ENCODE assay signal across 19 cellular contexts in the genomic region with DNA sequence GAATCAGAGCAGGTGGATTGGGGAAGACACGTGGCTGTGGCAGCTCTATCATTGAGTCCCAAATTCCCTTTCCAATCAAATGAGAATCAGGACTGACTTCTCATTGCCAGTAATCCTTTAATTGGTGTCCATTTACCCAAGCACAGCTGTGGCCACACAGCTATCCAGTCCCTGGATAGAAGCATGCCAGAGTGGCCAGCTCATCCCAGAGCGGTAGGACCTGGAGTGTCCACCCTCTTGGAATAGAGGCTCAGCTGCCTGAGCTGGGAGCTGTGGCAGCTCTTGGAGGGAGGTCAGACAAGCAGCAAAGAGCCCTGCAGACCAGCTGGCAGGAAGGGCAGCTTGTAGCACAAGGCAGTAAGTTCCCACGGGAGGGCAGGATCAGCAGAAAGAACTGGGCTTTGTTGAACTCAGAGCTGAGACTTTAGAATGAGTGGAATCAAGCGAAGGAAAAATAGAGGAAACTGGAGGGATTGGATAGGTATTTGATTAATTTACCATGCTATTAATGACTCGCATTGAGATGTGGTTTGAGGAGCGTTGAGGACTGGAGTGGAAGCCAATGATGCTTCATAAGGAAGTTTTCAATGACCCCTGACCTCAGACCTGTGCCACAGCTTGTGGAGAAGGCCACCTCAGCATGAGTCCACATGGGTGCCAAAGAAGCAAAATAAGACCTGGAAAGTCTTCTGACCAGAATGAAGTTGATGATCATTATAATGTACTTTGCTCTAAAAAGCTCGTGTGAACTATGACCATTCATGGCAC. TPM values are rescaled to one million over a fixed set of nuclear protein-coding genes. Genes with fewer than 3 reads are reported as not detected.
DNase-seq lines count a peak whose midpoint lies in the region; ATAC-seq and TF ChIP-seq lines count a peak whose summit lies in the region.
"Had no signal": no experiment of that assay in that cellular context is flagged by ENCODE, and none has a peak within 500 bp of the region (broad histone marks: within the 10 kb centered on the region; RNA-seq: fewer than 3 reads in every experiment).

No MANE protein-coding gene starts in this region.

- intact Hi-C loops in left colon (cut with DNase I, micrococcal nuclease): no loop called here
- intact Hi-C loops in posterior vena cava (cut with DNase I): no loop called here

- TF ChIP-seq CTCF in 22Rv1 (IDR thresholded peaks at IDR 0.05) (no peak), chondrocyte (IDR thresholded peaks at IDR 0.05) (no peak)

- H3K4me3 Mint-ChIP-seq in chondrocyte (ENCODE audit: unreplicated experiment) (no peak overlapping the region), immature natural killer cell (no peak overlapping the region)

- DNase-seq in GM04504 (ENCODE audit: low read depth): peak; percentile 20
- DNase-seq in chondrocyte (ENCODE audit: low spot score): peak; percentile 34
- DNase-seq in left colon: no peak
- no peak for DNase-seq in NCI-H2029 treated with DMSO at 0.1 percent for 48 hours (lab: John Stamatoyannopoulos, UW)
- DNase-seq in posterior vena cava (ENCODE audit: low spot score): no peak
- DNase-seq in immature natural killer cell: no peak
- no peak for DNase-seq in inferior parietal cortex (ENCODE audit: extremely low spot score)
- DNase-seq: activated CD4-positive, alpha-beta T cell treated with anti-CD3 and anti-CD28 coated beads, Interleukin-2, amount 50 U/mL, for 4 hours; aorta; cortex of kidney; erythroblast; lower lobe of right lung; NCI-H1105; NCI-H345; OCI-M1; stimulated activated naive CD4-positive, alpha-beta T cell treated with Interleukin-2 at 50 U/mL for 16 hours had no signal

- peak overlapping the region; percentile 26; the same call in 1 of the 2 replicates for H3K27ac ChIP-seq in 22Rv1
- H3K27ac ChIP-seq: lower lobe of right lung had no signal

- no peak overlapping the region for H3K27ac Mint-ChIP-seq in chondrocyte (ENCODE audit: unreplicated experiment)
- H3K27ac Mint-ChIP-seq in immature natural killer cell: no peak overlapping the region
- H3K27ac Mint-ChIP-seq: activated T-helper 2 cell treated with anti-CD3 and anti-CD28 coated beads, Interferon-gamma antibody, Interleukin-2, Interleukin-4, amounts not matched to agents 10 μg/mL and 5 μg/mL and 100 μg/mL, durations not matched to agents 14 hours and 24 hours and 36 hours had no signal

- H3K4me1 Mint-ChIP-seq in chondrocyte (ENCODE audit: low read depth) (no peaks in the 10 kb centered on the region), immature natural killer cell (no peaks in the 10 kb centered on the region)

- ATAC-seq in left colon: peak; percentile 26

- H3K36me3 Mint-ChIP-seq in chondrocyte (ENCODE audit: low read depth) (peaks cover 12% of the 10 kb centered on the region), immature natural killer cell (peaks cover 0 to 5% (median 3%) of the 10 kb centered on the region in 3 donors)

- H3K27me3 Mint-ChIP-seq in chondrocyte (ENCODE audit: low read depth) (no peaks in the 10 kb centered on the region), immature natural killer cell (ENCODE audit: low read depth in 3 of 3) (peaks cover 0 to 2% (median 2%) of the 10 kb centered on the region in 3 donors)

- H3K9me3 Mint-ChIP-seq in chondrocyte (ENCODE audit: low read depth) (no peaks in the 10 kb centered on the region), immature natural killer cell (no peaks in the 10 kb centered on the region)
- H3K9me3 Mint-ChIP-seq: activated T-helper 2 cell treated with anti-CD3 and anti-CD28 coated beads, Interferon-gamma antibody, Interleukin-2, Interleukin-4, amounts not matched to agents 10 μg/mL and 5 μg/mL and 100 μg/mL, durations not matched to agents 14 hours and 24 hours and 36 hours had no signal

RNA-seq across cellular contexts. Expression of a gene that starts 6.9 kb away (rescaled TPM):
- total RNA-seq in chondrocyte (0.56 to 6.4 TPM (median 4.2 TPM) in 3 replicates), left colon (1 to 10 TPM; 1.0 to 1.1 TPM), posterior vena cava (10 to 100 TPM; 18.6 to 27.3 TPM)
- polyA plus RNA-seq in immature natural killer cell: not detected
- polyA plus RNA-seq: neural cell had no signal

Comparison
In these comparisons a context has a peak if more than half of its experiments do, and no peak if none do; other contexts are left out.
1. DNase-seq: peak in GM04504 (single experiment) and chondrocyte (single experiment); none in left colon (0 of 2), NCI-H2029 treated with DMSO at 0.1 percent for 48 hours (single experiment), posterior vena cava (single experiment), immature natural killer cell (0 of 3) and inferior parietal cortex (single experiment).